15 cellular contexts compared by ENCODE assay signal in the genomic region with DNA sequence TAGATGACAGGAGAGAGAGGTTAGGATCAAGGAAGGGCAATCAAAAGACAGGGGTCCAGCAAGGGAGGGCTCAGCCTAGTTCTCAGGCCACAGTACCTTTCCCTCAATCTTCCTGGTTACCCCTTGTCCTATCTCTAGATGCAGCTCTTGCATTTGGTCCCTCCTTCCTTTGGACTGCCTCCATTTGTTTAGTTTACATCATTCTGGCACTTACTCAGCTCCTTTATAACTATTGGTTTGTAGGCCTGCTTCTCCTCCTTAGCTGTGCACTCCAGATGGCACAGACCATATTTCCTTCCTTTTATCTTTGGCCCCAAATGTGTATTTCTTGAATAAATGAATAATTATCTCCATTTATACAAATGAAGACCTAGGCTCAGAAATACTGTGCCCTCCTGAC.
A peak's percentile ranks its signal among the peaks of the same experiment; 100 is the strongest.
DNase-seq lines count a peak whose midpoint lies in the region; TF ChIP-seq lines count a peak whose summit lies in the region.
"Had no signal": no experiment of that assay in that cellular context is flagged by ENCODE, and none has a peak within 500 bp of the region (broad histone marks: within the 10 kb centered on the region; RNA-seq: fewer than 3 reads in every experiment).

No MANE protein-coding gene starts in this region.

- no peaks in the 10 kb centered on the region for H3K9me3 ChIP-seq in effector memory CD4-positive, alpha-beta T cell (ENCODE audit: control insufficient read depth, low read length)
- H3K9me3 ChIP-seq: A549 had no signal

- H3K4me1 ChIP-seq in effector memory CD4-positive, alpha-beta T cell (ENCODE audit: control insufficient read depth, insufficient read depth, low read length, poor library complexity, severe bottlenecking), result no peaks in the 10 kb centered on the region
- H3K4me1 ChIP-seq: A549 had no signal

- H3K27me3 ChIP-seq in effector memory CD4-positive, alpha-beta T cell (replicated peaks; ENCODE audit: control insufficient read depth, insufficient read depth, low read length, poor library complexity, severe bottlenecking), result no peaks in the 10 kb centered on the region

- no peak overlapping the region for H3K4me3 ChIP-seq in LNCaP clone FGC (ENCODE audit: low read depth, low read length)
- H3K4me3 ChIP-seq in effector memory CD4-positive, alpha-beta T cell (ENCODE audit: insufficient read depth, low read depth, low read length, poor library complexity, severe bottlenecking), result no peak overlapping the region
- H3K4me3 ChIP-seq: A549, SK-N-MC had no signal

- peak overlapping the region; percentile 81 for H3K27ac ChIP-seq in epithelial cell of prostate
- H3K27ac ChIP-seq in effector memory CD4-positive, alpha-beta T cell (ENCODE audit: insufficient read depth, low read length, poor library complexity, severe bottlenecking), result no peak overlapping the region
- H3K27ac ChIP-seq: A549, SK-N-MC had no signal

- no peak overlapping the region for H3K4me3 Mint-ChIP-seq in osteocyte (ENCODE audit: unreplicated experiment)
- H3K4me3 Mint-ChIP-seq: CD4-positive, CD25-positive, alpha-beta regulatory T cell had no signal

- peaks cover 5% of the 10 kb centered on the region for H3K4me1 Mint-ChIP-seq in osteocyte (ENCODE audit: unreplicated experiment)
- H3K4me1 Mint-ChIP-seq: CD4-positive, CD25-positive, alpha-beta regulatory T cell had no signal

- H3K36me3 Mint-ChIP-seq in osteocyte (ENCODE audit: unreplicated experiment), result no peaks in the 10 kb centered on the region
- H3K36me3 Mint-ChIP-seq: CD4-positive, CD25-positive, alpha-beta regulatory T cell had no signal

- H3K36me3 ChIP-seq in effector memory CD4-positive, alpha-beta T cell (ENCODE audit: control insufficient read depth, insufficient read depth, low read length), result no peaks in the 10 kb centered on the region

- DNase-seq in DMS 273 (lab: John Stamatoyannopoulos, UW; ENCODE audit: unreplicated experiment) (peak; percentile 68), LNCaP clone FGC (ENCODE audit: low read depth) (peak; percentile 35), epithelial cell of prostate (ENCODE audit: low read depth, low spot score) (no peak), osteocyte (ENCODE audit: extremely low spot score, unreplicated experiment) (peak; percentile 0), epidermal melanocyte (ENCODE audit: insufficient read length, low spot score) (no peak)
- no peak for DNase-seq in stimulated activated CD4-positive, alpha-beta T cell treated with anti-CD3 and anti-CD28 coated beads, Interleukin-1b, Interleukin-23, amount 100 ng/mL, for 48 hours
- DNase-seq in effector memory CD4-positive, alpha-beta T cell, result no peak
- DNase-seq: CD4-positive, CD25-positive, alpha-beta regulatory T cell; KG1; NCI-H1092 treated with DMSO at 0.1 percent for 48 hours; NCI-H1930; NCI-H524 treated with DMSO at 0.1 percent for 48 hours; SHP77 treated with DMSO at 0.1 percent for 48 hours had no signal

- H3K27ac Mint-ChIP-seq in osteocyte (ENCODE audit: unreplicated experiment), result no peak overlapping the region
- H3K27ac Mint-ChIP-seq: CD4-positive, CD25-positive, alpha-beta regulatory T cell had no signal

- TF ChIP-seq CTCF in LNCaP clone FGC (IDR thresholded peaks at IDR 0.05; ENCODE audit: control insufficient read depth, extremely low read depth, insufficient read depth) (no peak), osteocyte (IDR thresholded peaks at IDR 0.05) (no peak)

- H3K9me3 Mint-ChIP-seq in osteocyte (ENCODE audit: unreplicated experiment), result no peaks in the 10 kb centered on the region

- peaks cover 7% of the 10 kb centered on the region for H3K27me3 Mint-ChIP-seq in osteocyte (ENCODE audit: unreplicated experiment)
- H3K27me3 Mint-ChIP-seq: CD4-positive, CD25-positive, alpha-beta regulatory T cell had no signal

Comparison
In these comparisons a context has a peak if more than half of its experiments do, and no peak if none do; other contexts are left out.
1. DNase-seq: peak in DMS 273 (single experiment), LNCaP clone FGC (single experiment) and osteocyte (single experiment); none in epithelial cell of prostate (single experiment), stimulated activated CD4-positive, alpha-beta T cell treated with anti-CD3 and anti-CD28 coated beads, Interleukin-1b, Interleukin-23, amount 100 ng/mL, for 48 hours (single experiment), epidermal melanocyte (single experiment) and effector memory CD4-positive, alpha-beta T cell (0 of 3).